In the genomic region with DNA sequence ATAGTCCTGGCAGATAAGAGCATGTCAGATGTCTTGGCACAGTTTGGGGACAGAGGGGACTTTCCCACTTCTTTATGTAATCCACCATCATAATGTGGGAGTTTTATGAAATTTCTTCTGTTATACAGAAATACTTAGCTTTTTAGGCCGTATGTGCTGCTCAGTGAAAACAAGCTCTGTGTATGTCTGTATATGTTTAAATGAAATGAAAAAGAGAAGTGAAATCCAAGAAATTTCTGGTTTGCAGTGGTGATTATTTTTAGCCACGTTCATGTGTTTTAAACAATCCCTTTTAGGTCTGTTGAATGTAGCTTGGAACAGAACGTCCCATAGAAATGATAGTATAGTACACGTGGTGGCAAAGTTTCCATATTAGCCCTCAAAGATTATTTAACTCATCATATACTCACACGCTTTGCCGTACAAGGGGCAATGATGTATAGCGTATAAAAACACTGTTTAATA, we compare ENCODE assay signal across 9 cellular contexts. TPM values are rescaled to one million over a fixed set of nuclear protein-coding genes. Genes with fewer than 3 reads are reported as not detected.
DNase-seq lines count a peak whose midpoint lies in the region; ATAC-seq and TF ChIP-seq lines count a peak whose summit lies in the region.
"Had no signal": no experiment of that assay in that cellular context is flagged by ENCODE, and none has a peak within 500 bp of the region (broad histone marks: within the 10 kb centered on the region; RNA-seq: fewer than 3 reads in every experiment).

No MANE protein-coding gene starts in this region.

- no peaks in the 10 kb centered on the region for H3K36me3 Mint-ChIP-seq in memory B cell

- no peak for TF ChIP-seq POLR2A in GM18505 (IDR thresholded peaks at IDR 0.05; ENCODE audit: borderline replicate concordance, extremely low read depth, insufficient read depth, insufficient read length)

- peak overlapping the region; percentile 40 for H3K4me3 Mint-ChIP-seq in memory B cell

- no peaks in the 10 kb centered on the region for H3K79me2 ChIP-seq in PC-3 (ENCODE audit: low read length)

- POLR2A ChIA-PET in PC-3 (lab: Charles Lee; ENCODE audit: unreplicated experiment) = no interaction called here

- no peak overlapping the region for H2AFZ ChIP-seq in PC-3 (ENCODE audit: low read length)

- ATAC-seq in GM18505 (IDR thresholded peaks at IDR 0.05; ENCODE audit: unreplicated experiment) (peak; percentile 61), GM21529 (IDR thresholded peaks at IDR 0.05; ENCODE audit: unreplicated experiment) (peak; percentile 76), HG03521 (IDR thresholded peaks at IDR 0.05; ENCODE audit: unreplicated experiment) (peak; percentile 48), memory B cell (ENCODE audit: low read depth) (peak; percentile 63), PC-3 (no peak), left colon (no peak)

- no peaks in the 10 kb centered on the region for H4K20me1 ChIP-seq in PC-3 (ENCODE audit: low read length)

- H3K27me3 Mint-ChIP-seq in memory B cell = no peaks in the 10 kb centered on the region

- H3K4me1 ChIP-seq in PC-3 (ENCODE audit: insufficient read depth, low read length) = peaks cover 17% of the 10 kb centered on the region

- H3K4me3 ChIP-seq in PC-3 (ENCODE audit: low read length) = no peak overlapping the region

- peak overlapping the region; percentile 76 for H3K27ac Mint-ChIP-seq in memory B cell

- no peak for TF ChIP-seq CTCF in PC-3 (conservative IDR thresholded peaks at IDR 0.05; ENCODE audit: low read depth, low read length)

- no peaks in the 10 kb centered on the region for H3K27me3 ChIP-seq in PC-3 (ENCODE audit: low read length)

- DNase-seq in memory B cell (ENCODE audit: low spot score in 2 of 2) = no peak
- no peak for DNase-seq in PC-3
- no peak for DNase-seq in activated naive CD4-positive, alpha-beta T cell (lab: John Stamatoyannopoulos, UW)
- DNase-seq in left colon = no peak
- no peak for DNase-seq in activated CD4-positive, CD25-positive, alpha-beta regulatory T cell (lab: John Stamatoyannopoulos, UW)
- DNase-seq: NCI-H1105 had no signal

- no peaks in the 10 kb centered on the region for H3K36me3 ChIP-seq in PC-3 (ENCODE audit: low read depth, low read length)

- CTCF ChIA-PET in PC-3 (lab: Charles Lee) = no interaction called here

- H3F3A ChIP-seq in PC-3 (ENCODE audit: low read length, unreplicated experiment) = no peaks in the 10 kb centered on the region

- no peak overlapping the region for H3K9ac ChIP-seq in PC-3 (ENCODE audit: low read length)

- no TSS peak for BruUV-seq in PC-3 (replicated peaks; lab: Mats Ljungman, UMichigan)

- intact Hi-C loops in PC-3 (cut with micrococcal nuclease) (no loop called here), left colon (cut with DNase I, micrococcal nuclease) (no loop called here)

- no peak overlapping the region for H3K4me2 ChIP-seq in PC-3 (ENCODE audit: low read length)

- peaks cover 19% of the 10 kb centered on the region for H3K4me1 Mint-ChIP-seq in memory B cell

- H3K9me3 ChIP-seq in PC-3 (ENCODE audit: low read length) = no peaks in the 10 kb centered on the region

- no peaks in the 10 kb centered on the region for H3K9me2 ChIP-seq in PC-3 (replicated peaks; ENCODE audit: low read length)

- H3K27ac ChIP-seq in PC-3 (ENCODE audit: low read length) = no peak overlapping the region

- H3K9me3 Mint-ChIP-seq in memory B cell = no peaks in the 10 kb centered on the region

RNA-seq across cellular contexts. Expression of a gene that starts 41.0 kb away (rescaled TPM):
- 3.3 and 4.9 TPM in 2 replicates for total RNA-seq in PC-3 (2014; rRNA removed)
- total RNA-seq in left colon = 10 to 100 TPM; 69.0 to 71.1 TPM

Comparison
In these comparisons a context has a peak if more than half of its experiments do, and no peak if none do; other contexts are left out.
1. ATAC-seq: peak in GM18505 (single experiment), GM21529 (single experiment), HG03521 (single experiment) and memory B cell (single experiment); none in PC-3 (single experiment) and left colon (single experiment).
2. RNA of a gene that starts 41.0 kb away (total RNA-seq): 69.0 to 71.1 TPM in left colon; 3.3 to 4.9 TPM in PC-3; every median in the first group is over 10 times any median in the second.